In genomic region chr12:110590059-110590458, GRCh38 we compare ENCODE assay signal across 16 cellular contexts. TPM values are rescaled to one million over a fixed set of nuclear protein-coding genes. Genes with fewer than 3 reads are reported as not detected.
DNase-seq lines count a peak whose midpoint lies in the region; ATAC-seq and TF ChIP-seq lines count a peak whose summit lies in the region.
"Had no signal": no experiment of that assay in that cellular context is flagged by ENCODE, and none has a peak within 500 bp of the region (broad histone marks: within the 10 kb centered on the region; RNA-seq: fewer than 3 reads in every experiment).

No MANE protein-coding gene starts in this region.

- H3K27ac ChIP-seq in MM.1S (ENCODE audit: low read length) (peak overlapping the region; percentile 85; the same call in 1 of the 2 replicates), dorsolateral prefrontal cortex (peak overlapping the region in 7 of 59 donors; percentile 3 to 60 (median 27))
- H3K27ac ChIP-seq: 22Rv1 had no signal

- no peak overlapping the region for H3K9ac ChIP-seq in MM.1S (ENCODE audit: low read length)

- TF ChIP-seq CTCF in MM.1S (IDR thresholded peaks at IDR 0.05; ENCODE audit: low read length) = no peak
- no peak for TF ChIP-seq CTCF in dorsolateral prefrontal cortex (IDR thresholded peaks at IDR 0.05 in 54 of 56, conservative IDR thresholded peaks at IDR 0.05 in 2 of 56; ENCODE audit: low read depth in 1 of 56, partially characterized antibody in 56 of 56)

- H3K9me3 ChIP-seq in MM.1S (replicated peaks; ENCODE audit: insufficient read depth, low read length) = no peaks in the 10 kb centered on the region

- H3K27ac Mint-ChIP-seq in T-helper 1 cell treated with Interleukin-12 subunit alpha and Interleukin-12 subunit beta and Interleukin-4 antibody, amounts not matched to agents 30 μg/mL and 1 μg/mL, for 36 hours = peak overlapping the region; percentile 90
- H3K27ac Mint-ChIP-seq in effector memory CD8-positive, alpha-beta T cell = peak overlapping the region; percentile 62 to 82
- H3K27ac Mint-ChIP-seq in stimulated activated effector memory CD8-positive, alpha-beta T cell treated with anti-CD3 and anti-CD28 coated beads, Interleukin-12 subunit alpha, Interleukin-12 subunit beta, amount 100 ng/mL, for 72 hours = peak overlapping the region; percentile 88

- H3K4me3 Mint-ChIP-seq in T-helper 1 cell treated with Interleukin-12 subunit alpha and Interleukin-12 subunit beta and Interleukin-4 antibody, amounts not matched to agents 30 μg/mL and 1 μg/mL, for 36 hours = no peak overlapping the region
- no peak overlapping the region for H3K4me3 Mint-ChIP-seq in effector memory CD8-positive, alpha-beta T cell
- no peak overlapping the region for H3K4me3 Mint-ChIP-seq in stimulated activated effector memory CD8-positive, alpha-beta T cell treated with anti-CD3 and anti-CD28 coated beads, Interleukin-12 subunit alpha, Interleukin-12 subunit beta, amount 100 ng/mL, for 72 hours

- no peaks in the 10 kb centered on the region for H3K36me3 ChIP-seq in MM.1S (replicated peaks; ENCODE audit: insufficient read depth, low read length)

- no peaks in the 10 kb centered on the region for H3K27me3 ChIP-seq in MM.1S (replicated peaks; ENCODE audit: insufficient read depth, low read length)
- H3K27me3 ChIP-seq in dorsolateral prefrontal cortex = no peaks in the 10 kb centered on the region

- no peaks in the 10 kb centered on the region for H3K27me3 Mint-ChIP-seq in T-helper 1 cell treated with Interleukin-12 subunit alpha and Interleukin-12 subunit beta and Interleukin-4 antibody, amounts not matched to agents 30 μg/mL and 1 μg/mL, for 36 hours (ENCODE audit: low read depth)
- H3K27me3 Mint-ChIP-seq in effector memory CD8-positive, alpha-beta T cell = no peaks in the 10 kb centered on the region

- H2AFZ ChIP-seq in MM.1S (ENCODE audit: low read length) = no peak overlapping the region

- H3K4me1 Mint-ChIP-seq in T-helper 1 cell treated with Interleukin-12 subunit alpha and Interleukin-12 subunit beta and Interleukin-4 antibody, amounts not matched to agents 30 μg/mL and 1 μg/mL, for 36 hours (ENCODE audit: low read depth) = peaks cover 35% of the 10 kb centered on the region
- H3K4me1 Mint-ChIP-seq in effector memory CD8-positive, alpha-beta T cell (ENCODE audit: low read depth in 2 of 2) = peaks cover 5% of the 10 kb centered on the region in 2 donors
- peaks cover 3% of the 10 kb centered on the region for H3K4me1 Mint-ChIP-seq in stimulated activated effector memory CD8-positive, alpha-beta T cell treated with anti-CD3 and anti-CD28 coated beads, Interleukin-12 subunit alpha, Interleukin-12 subunit beta, amount 100 ng/mL, for 72 hours

- no peak overlapping the region for H3K4me3 ChIP-seq in MM.1S (ENCODE audit: low read length)
- H3K4me3 ChIP-seq in dorsolateral prefrontal cortex = no peak overlapping the region

- DNase-seq in T-helper 1 cell (no peak), MM.1S (no peak), cerebellar cortex (ENCODE audit: low spot score) (no peak), dorsolateral prefrontal cortex (no peak), cortex of kidney (lab: John Stamatoyannopoulos, UW) (no peak)
- no peak for DNase-seq in effector memory CD8-positive, alpha-beta T cell
- DNase-seq in stimulated activated effector memory CD8-positive, alpha-beta T cell treated with anti-CD3 and anti-CD28 coated beads, Interleukin-12 subunit alpha, Interleukin-12 subunit beta, amount 100 ng/mL, for 72 hours (ENCODE audit: low spot score in 2 of 2) = no peak
- DNase-seq: COR-L47; islet precursor cell; NCI-H146; NCI-H524; retina; stimulated activated CD4-positive, alpha-beta T cell treated with anti-CD3 and anti-CD28 coated beads, Interleukin-2, amount 100 ng/mL, for 48 hours; T-helper 9 cell had no signal

- H3K9me2 ChIP-seq in MM.1S (replicated peaks; ENCODE audit: insufficient read depth, low read length) = no peaks in the 10 kb centered on the region

- no peak for ATAC-seq in effector memory CD8-positive, alpha-beta T cell (replicated peaks)
- ATAC-seq in stimulated activated effector memory CD8-positive, alpha-beta T cell treated with anti-CD3 and anti-CD28 coated beads, Interleukin-12 subunit alpha, Interleukin-12 subunit beta, amount 100 ng/mL, for 72 hours = no peak

- no peaks in the 10 kb centered on the region for H3K79me2 ChIP-seq in MM.1S (ENCODE audit: low read length)

- H3K36me3 Mint-ChIP-seq in T-helper 1 cell treated with Interleukin-12 subunit alpha and Interleukin-12 subunit beta and Interleukin-4 antibody, amounts not matched to agents 30 μg/mL and 1 μg/mL, for 36 hours (ENCODE audit: low read depth) = no peaks in the 10 kb centered on the region
- peaks cover 4% of the 10 kb centered on the region for H3K36me3 Mint-ChIP-seq in effector memory CD8-positive, alpha-beta T cell (ENCODE audit: insufficient read depth)
- no peaks in the 10 kb centered on the region for H3K36me3 Mint-ChIP-seq in stimulated activated effector memory CD8-positive, alpha-beta T cell treated with anti-CD3 and anti-CD28 coated beads, Interleukin-12 subunit alpha, Interleukin-12 subunit beta, amount 100 ng/mL, for 72 hours

- H3K4me2 ChIP-seq in MM.1S (ENCODE audit: low read depth, low read length) = no peak overlapping the region; the same call in 1 of the 2 replicates

- H3K9me3 Mint-ChIP-seq in T-helper 1 cell treated with Interleukin-12 subunit alpha and Interleukin-12 subunit beta and Interleukin-4 antibody, amounts not matched to agents 30 μg/mL and 1 μg/mL, for 36 hours = no peaks in the 10 kb centered on the region
- H3K9me3 Mint-ChIP-seq in effector memory CD8-positive, alpha-beta T cell = no peaks in the 10 kb centered on the region
- H3K9me3 Mint-ChIP-seq in stimulated activated effector memory CD8-positive, alpha-beta T cell treated with anti-CD3 and anti-CD28 coated beads, Interleukin-12 subunit alpha, Interleukin-12 subunit beta, amount 100 ng/mL, for 72 hours = no peaks in the 10 kb centered on the region

- H3F3A ChIP-seq in MM.1S (ENCODE audit: insufficient read depth, low read length) = peaks cover 5% of the 10 kb centered on the region; the same call in 1 of the 2 replicates

- intact Hi-C loops in dorsolateral prefrontal cortex (cut with DNase I) = no loop called here

- H3K4me1 ChIP-seq in MM.1S (ENCODE audit: low read length) = peaks cover 14% of the 10 kb centered on the region

- H4K20me1 ChIP-seq in MM.1S (ENCODE audit: insufficient read depth, low read length) = no peaks in the 10 kb centered on the region

RNA-seq across cellular contexts. Expression of gene PPTC7, which starts 6.9 kb away (rescaled TPM):
- 10 to 100 TPM; 13.6 to 36.5 (median 24.6) TPM for total RNA-seq in dorsolateral prefrontal cortex

RNA-seq across cellular contexts. Expression of gene TCTN1, which starts 23.9 kb away (rescaled TPM):
- 10 to 100 TPM; 26.4 to 77.4 (median 40.6) TPM for total RNA-seq in dorsolateral prefrontal cortex
